26 cellular contexts compared by ENCODE assay signal in the genomic region with DNA sequence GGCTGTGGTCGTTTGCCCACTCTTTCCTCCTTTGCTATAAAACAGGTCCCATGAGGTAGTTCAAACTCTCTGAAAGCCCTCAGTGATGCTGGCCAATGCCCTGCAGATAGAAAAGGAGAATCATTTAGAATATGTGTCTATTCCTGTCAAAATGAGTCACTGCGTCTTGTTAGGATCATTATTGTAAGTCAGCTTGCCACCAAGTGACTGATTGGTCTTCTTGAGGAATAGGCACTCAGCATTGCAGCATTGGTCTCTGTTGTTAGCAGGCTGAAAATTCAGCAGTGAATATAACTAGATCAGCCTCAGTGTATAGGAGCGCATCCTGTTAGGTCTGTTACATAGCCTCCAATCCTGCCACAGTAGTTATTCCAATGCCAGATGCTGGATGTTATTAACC.
"Had no signal": no experiment of that assay in that cellular context is flagged by ENCODE, and none has a peak within 500 bp of the region (broad histone marks: within the 10 kb centered on the region; RNA-seq: fewer than 3 reads in every experiment).

No MANE protein-coding gene starts in this region.

- H3K27me3 Mint-ChIP-seq: naive B cell; progenitor cell of endocrine pancreas; stimulated activated naive B cell treated with anti-CD40 and anti-IgM and Interleukin-4, amounts not matched to agents 10 μg/mL and 1 μg/mL and 100 μg/mL, for 72 hours had no signal

- H3K79me2 ChIP-seq: hepatocyte had no signal

- H3K4me3 Mint-ChIP-seq: naive B cell; natural killer cell; stimulated activated naive B cell treated with anti-CD40 and anti-IgM and Interleukin-4, amounts not matched to agents 10 μg/mL and 1 μg/mL and 100 μg/mL, for 72 hours had no signal

- H3K36me3 Mint-ChIP-seq: natural killer cell had no signal

- H3K4me2 ChIP-seq: hepatocyte had no signal

- H3K9me3 ChIP-seq: ovary, right lobe of liver, testis, thyroid gland, transverse colon, vagina had no signal

- DNase-seq: kidney; left colon; left lung; lower lobe of right lung; mammary epithelial cell; mesenchymal stem cell; naive B cell; natural killer cell; ovary; right lobe of liver; stimulated activated CD4-positive, alpha-beta T cell treated with anti-CD3 and anti-CD28 coated beads, Interleukin-12 subunit alpha, Interleukin-12 subunit beta, amount 100 ng/mL, for 4 hours; stimulated activated CD4-positive, alpha-beta T cell treated with anti-CD3 and anti-CD28 coated beads, Interleukin-15, amount 100 ng/mL, for 24 hours; stimulated activated CD4-positive, alpha-beta T cell treated with anti-CD3 and anti-CD28 coated beads, Interleukin-2, amount 100 ng/mL, for 24 hours; stimulated activated CD4-positive, alpha-beta T cell treated with anti-CD3 and anti-CD28 coated beads, Interleukin-4, amount 100 ng/mL, for 1 hour; stimulated activated naive B cell treated with anti-CD40 and anti-IgM and Interleukin-4, amounts not matched to agents 10 μg/mL and 1 μg/mL and 100 μg/mL, for 72 hours; stimulated activated naive CD8-positive, alpha-beta T cell treated with anti-CD3 and anti-CD28 coated beads, Interleukin-15, Interleukin-2, amounts not matched to agents 100 U/mL and 50 U/mL, for 24 hours; stomach; testis; thyroid gland; transverse colon; upper lobe of left lung had no signal

- H2AFZ ChIP-seq: hepatocyte had no signal

- H3K36me3 ChIP-seq: ovary, right atrium auricular region, right lobe of liver, thyroid gland, transverse colon, vagina had no signal

- H3K27ac ChIP-seq: hepatocyte, left lung, lower lobe of right lung, ovary, right atrium auricular region, right lobe of liver, skin epidermis, stomach, testis, thyroid gland, transverse colon, upper lobe of left lung, vagina had no signal

- H3K27me3 ChIP-seq: hepatocyte, left lung, ovary, right atrium auricular region, right lobe of liver, stomach, testis, thyroid gland, transverse colon, upper lobe of left lung, vagina had no signal

- H3K27ac Mint-ChIP-seq: naive B cell; natural killer cell; progenitor cell of endocrine pancreas; stimulated activated naive B cell treated with anti-CD40 and anti-IgM and Interleukin-4, amounts not matched to agents 10 μg/mL and 1 μg/mL and 100 μg/mL, for 72 hours had no signal

- H3K4me1 Mint-ChIP-seq: natural killer cell had no signal

- ATAC-seq: left colon; left lung; lower lobe of right lung; natural killer cell; right lobe of liver; stimulated activated naive B cell treated with anti-CD40 and anti-IgM and Interleukin-4, amounts not matched to agents 10 μg/mL and 1 μg/mL and 100 μg/mL, for 72 hours; stimulated activated naive CD8-positive, alpha-beta T cell treated with anti-CD3 and anti-CD28 coated beads, Interleukin-15, Interleukin-2, amounts not matched to agents 100 U/mL and 50 U/mL, for 24 hours had no signal

- H3K4me3 ChIP-seq: hepatocyte, left lung, lower lobe of right lung, ovary, right atrium auricular region, right lobe of liver, skin epidermis, stomach, testis, thyroid gland, transverse colon, upper lobe of left lung, vagina had no signal

- H3K4me1 ChIP-seq: lower lobe of right lung, right atrium auricular region, right lobe of liver, testis, thyroid gland, upper lobe of left lung, vagina had no signal
